In genomic region chr5:174336479-174336878, GRCh38 we compare ENCODE assay signal across 2 cellular contexts.
TF ChIP-seq lines count a peak whose summit lies in the region.

No MANE protein-coding gene starts in this region.

TF ChIP-seq in SK-N-SH, 30 proteins besides CTCF, POLR2A, EP300 and RAD21 (continued from another document):
- TF ChIP-seq USF1 (IDR thresholded peaks at IDR 0.05; ENCODE audit: borderline replicate concordance, low read depth) (no peak), RFX5 (IDR thresholded peaks at IDR 0.05; ENCODE audit: low read length) (no peak), ZBTB33 (IDR thresholded peaks at IDR 0.05; ENCODE audit: borderline replicate concordance, low read depth) (no peak), JUND (IDR thresholded peaks at IDR 0.05) (no peak), SIN3A (IDR thresholded peaks at IDR 0.05; ENCODE audit: borderline replicate concordance, low read depth, low read length) (no peak), TEAD4 (IDR thresholded peaks at IDR 0.05; ENCODE audit: borderline replicate concordance, insufficient read depth) (no peak)

TF ChIP-seq in SK-N-SH treated with all-trans-retinoic acid at 6 μM for 48 hours, 23 proteins besides CTCF, POLR2A, EP300 and RAD21 (continued from another document):
- no peak for TF ChIP-seq TSHZ2 (CRISPR knock-in tag; IDR thresholded peaks at IDR 0.05)
- TF ChIP-seq ZNF70 (CRISPR knock-in tag; IDR thresholded peaks at IDR 0.05): no peak
- TF ChIP-seq RARB (CRISPR knock-in tag; IDR thresholded peaks at IDR 0.05): no peak
- TF ChIP-seq PPARA (CRISPR knock-in tag; IDR thresholded peaks at IDR 0.05; ENCODE audit: borderline replicate concordance): no peak
- no peak for TF ChIP-seq ZNF565 (CRISPR knock-in tag; conservative IDR thresholded peaks at IDR 0.05; ENCODE audit: low read depth)
